ENCODE assay signal across 8 cellular contexts in the genomic region with DNA sequence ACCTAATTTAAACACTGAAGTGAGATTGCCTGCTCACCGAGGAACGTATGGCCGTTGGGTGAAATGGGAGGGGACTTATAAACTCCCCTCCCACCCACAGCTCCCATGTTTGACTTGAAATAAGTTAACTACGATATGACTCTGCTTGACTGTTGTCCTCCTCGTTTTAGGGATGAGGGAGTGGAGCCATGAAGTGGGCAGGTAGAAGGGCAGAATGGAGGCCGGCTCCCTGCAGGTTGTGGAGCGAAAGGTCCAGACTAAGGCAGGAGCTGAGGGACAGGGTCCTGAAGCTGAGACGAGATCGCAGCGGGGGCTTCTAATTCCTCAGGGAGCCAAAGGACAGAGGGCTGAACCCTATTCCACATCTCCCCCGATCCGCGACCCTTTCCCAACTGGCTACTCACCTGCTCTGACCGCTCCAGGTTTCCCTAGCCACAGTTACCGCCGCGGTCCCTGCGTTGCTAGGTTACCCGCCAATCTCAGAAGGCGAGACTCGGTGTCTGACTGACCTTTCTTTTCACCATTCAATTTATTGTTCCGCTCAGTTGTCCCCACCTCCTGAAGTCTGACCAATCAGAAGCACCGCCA. TPM values are rescaled to one million over a fixed set of nuclear protein-coding genes. Genes with fewer than 3 reads are reported as not detected.
DNase-seq lines count a peak whose midpoint lies in the region; ATAC-seq and TF ChIP-seq lines count a peak whose summit lies in the region.

No MANE protein-coding gene starts in this region.

- H3K4me1 ChIP-seq in right lobe of liver: peaks cover 0 to 27% (median 5%) of the 10 kb centered on the region in 4 donors
- H3K4me1 ChIP-seq in uterus: peaks cover 0 to 11% of the 10 kb centered on the region in 2 donors

- H3K36me3 Mint-ChIP-seq in Calu3 (ENCODE audit: insufficient read depth, unreplicated experiment): peaks cover 28% of the 10 kb centered on the region
- no peaks in the 10 kb centered on the region for H3K36me3 Mint-ChIP-seq in activated naive CD8-positive, alpha-beta T cell

- no peak for TF ChIP-seq POLR2A in right lobe of liver (IDR thresholded peaks at IDR 0.05)
- TF ChIP-seq POLR2A in uterus (IDR thresholded peaks at IDR 0.05): no peak

- H3K9me3 ChIP-seq in right lobe of liver (no peaks in the 10 kb centered on the region), uterus (no peaks in the 10 kb centered on the region)

- H3K4me3 Mint-ChIP-seq in Calu3 (ENCODE audit: low read depth, unreplicated experiment): peak overlapping the region; percentile 85
- peak overlapping the region; percentile 94 for H3K4me3 Mint-ChIP-seq in activated naive CD8-positive, alpha-beta T cell

- H3K4me1 Mint-ChIP-seq in Calu3 (ENCODE audit: low read depth, unreplicated experiment): peaks cover 4% of the 10 kb centered on the region
- peaks cover 35% of the 10 kb centered on the region for H3K4me1 Mint-ChIP-seq in activated naive CD8-positive, alpha-beta T cell (ENCODE audit: low read depth)

- TF ChIP-seq CTCF in Calu3 (IDR thresholded peaks at IDR 0.05; ENCODE audit: unreplicated experiment) (no peak), right lobe of liver (IDR thresholded peaks at IDR 0.05) (no peak), uterus (IDR thresholded peaks at IDR 0.05) (no peak)

- H3K27me3 ChIP-seq in right lobe of liver (no peaks in the 10 kb centered on the region), uterus (no peaks in the 10 kb centered on the region)

- no peaks in the 10 kb centered on the region for H3K27me3 Mint-ChIP-seq in Calu3 (ENCODE audit: unreplicated experiment)
- no peaks in the 10 kb centered on the region for H3K27me3 Mint-ChIP-seq in activated naive CD8-positive, alpha-beta T cell

- TSS peak; percentile 67 for BruUV-seq in Calu3 (replicated peaks; lab: Mats Ljungman, UMichigan)

- DNase-seq in Calu3: no peak
- no peak for DNase-seq in right lobe of liver
- DNase-seq in uterus: no peak
- no peak for DNase-seq in RKO (ENCODE audit: low spot score)
- DNase-seq in activated CD4-positive, alpha-beta T cell treated with anti-CD3 and anti-CD28 coated beads, Interleukin-2, amount 50 U/mL, for 4 hours: no peak

- CTCF ChIA-PET in Calu3 (lab: Charles Lee): interaction anchor here (0.7 to 2.3 kb wide), 5 partner anchors 21 to 205 kb away, joined by 3 to 8 read pairs (median 4); a partner anchor contains a TSS

- H3K27ac ChIP-seq in right lobe of liver (no peak overlapping the region), uterus (peak overlapping the region; percentile 48 to 63)

- no peaks in the 10 kb centered on the region for H3K9me3 Mint-ChIP-seq in Calu3 (ENCODE audit: low read depth, unreplicated experiment)
- no peaks in the 10 kb centered on the region for H3K9me3 Mint-ChIP-seq in activated naive CD8-positive, alpha-beta T cell (ENCODE audit: low read depth)

- intact Hi-C loops in Calu3 (cut with micrococcal nuclease; ENCODE audit: unreplicated experiment): no loop called here
- intact Hi-C loops in right lobe of liver (cut with DNase I): no loop called here
- intact Hi-C loops in uterus (cut with DNase I; ENCODE audit: low total_unique reads): no loop called here

- peak overlapping the region; percentile 34 to 49 (median 35) for H3K4me3 ChIP-seq in right lobe of liver
- H3K4me3 ChIP-seq in uterus: peak overlapping the region; percentile 53 to 78

- H3K36me3 ChIP-seq in right lobe of liver: no peaks in the 10 kb centered on the region
- no peaks in the 10 kb centered on the region for H3K36me3 ChIP-seq in uterus

- peak overlapping the region; percentile 98 for H3K27ac Mint-ChIP-seq in Calu3 (ENCODE audit: unreplicated experiment)
- H3K27ac Mint-ChIP-seq in activated naive CD8-positive, alpha-beta T cell: peak overlapping the region; percentile 86

- 3% methylated on average over 22 of the region's 23 CpGs for WGBS in right lobe of liver (ENCODE audit: insufficient coverage, low coverage, low lambda C conversion rate, missing lambda C conversion rate)

- ATAC-seq in HG03135 (IDR thresholded peaks at IDR 0.05; ENCODE audit: unreplicated experiment) (peak; percentile 0), right lobe of liver (no peak), HG03378 (IDR thresholded peaks at IDR 0.05; ENCODE audit: unreplicated experiment) (no peak)

RNA-seq across cellular contexts. Expression of a gene that starts 0.6 kb away (rescaled TPM):
- 83.0 and 91.1 TPM in 2 replicates for total RNA-seq in Calu3 (2022)
- total RNA-seq in right lobe of liver: 10 to 100 TPM; 18.0 to 34.6 (median 28.3) TPM
- 10 to 100 TPM; 21.4 to 79.8 (median 52.9) TPM for total RNA-seq in uterus

RNA-seq across cellular contexts. Expression of a gene that starts 35.2 kb away (rescaled TPM):
- total RNA-seq in Calu3 (2022) (27.4 and 28.4 TPM in 2 replicates), right lobe of liver (10 to 100 TPM; 11.1 to 33.0 (median 22.3) TPM), uterus (10 to 100 TPM in 3 of 4 donors, 1 to 10 TPM in 1; 5.0 to 19.0 (median 11.0) TPM)

RNA-seq across cellular contexts. Expression of a gene that starts 35.4 kb away (rescaled TPM):
- total RNA-seq in Calu3 (2022) (104 and 112 TPM in 2 replicates), right lobe of liver (10 to 100 TPM; 22.8 to 43.8 (median 31.1) TPM), uterus (10 to 100 TPM; 36.0 to 66.5 (median 59.0) TPM)

Comparison
In these comparisons a context has a peak if more than half of its experiments do, and no peak if none do; other contexts are left out.
1. H3K27ac ChIP-seq: peak in uterus (2 of 2); none in right lobe of liver (0 of 3).